ENCODE assay signal across 30 cellular contexts in genomic region chr3:64546856-64547255, GRCh38.
"Had no signal": no experiment of that assay in that cellular context is flagged by ENCODE, and none has a peak within 500 bp of the region (broad histone marks: within the 10 kb centered on the region; RNA-seq: fewer than 3 reads in every experiment).

No MANE protein-coding gene starts in this region.

- H3K9me3 ChIP-seq: ascending aorta, colonic mucosa, neutrophil, suprapubic skin, tibial artery had no signal

- H3K27me3 ChIP-seq: ascending aorta, cardiac muscle cell, colonic mucosa, neutrophil, suprapubic skin, tibial artery had no signal

- H3K4me1 ChIP-seq: colonic mucosa, suprapubic skin had no signal

- H3K27ac Mint-ChIP-seq: activated CD4-positive, alpha-beta memory T cell treated with anti-CD3 and anti-CD28 coated beads for 36 hours; activated CD4-positive, alpha-beta T cell treated with anti-CD3 and anti-CD28 coated beads, Interleukin-2, amount 10 ng/mL, durations not matched to agents 24 days and 14 days; activated naive CD4-positive, alpha-beta T cell treated with anti-CD3 and anti-CD28 coated beads, Interleukin-2, amount 10 ng/mL, durations not matched to agents 7 days and 5 days; activated naive CD8-positive, alpha-beta T cell treated with anti-CD3 and anti-CD28 coated beads, Interleukin-2, amount 10 ng/mL, durations not matched to agents 7 days and 5 days; mesothelial cell of epicardium; naive thymus-derived CD4-positive, alpha-beta T cell; stimulated activated naive B cell treated with anti-CD40 and anti-IgM and Interleukin-4, amounts not matched to agents 10 μg/mL and 1 μg/mL and 100 μg/mL, for 72 hours had no signal

- DNase-seq: activated CD4-positive, alpha-beta memory T cell treated with anti-CD3 and anti-CD28 coated beads for 36 hours; activated CD4-positive, alpha-beta T cell treated with anti-CD3 and anti-CD28 coated beads, Interleukin-2, amount 10 ng/mL, durations not matched to agents 24 days and 14 days; activated CD4-positive, CD25-positive, alpha-beta regulatory T cell treated with anti-CD3 and anti-CD28 coated beads, Interleukin-2, amount 50 U/mL, for 72 hours; activated CD8-positive, alpha-beta memory T cell treated with anti-CD3 and anti-CD28 coated beads, Interleukin-2, amount 50 U/mL, for 4 hours; activated gamma-delta T cell; activated naive CD4-positive, alpha-beta T cell treated with anti-CD3 and anti-CD28 coated beads, Interleukin-2, amount 10 ng/mL, durations not matched to agents 7 days and 5 days; activated naive CD8-positive, alpha-beta T cell treated with anti-CD3 and anti-CD28 coated beads, Interleukin-2, amount 10 ng/mL, durations not matched to agents 7 days and 5 days; activated T-cell treated with anti-CD3 and anti-CD28 coated beads, Interleukin-2, amount 50 U/mL, for 1 hour; cerebellar nuclear complex; colonic mucosa; glutamatergic neuron; left cardiac atrium; mammary epithelial cell; naive thymus-derived CD4-positive, alpha-beta T cell; stimulated activated CD4-positive, alpha-beta T cell treated with anti-CD3 and anti-CD28 coated beads, Interleukin-1b, Interleukin-23, amount 100 ng/mL, for 48 hours; stimulated activated CD4-positive, alpha-beta T cell treated with anti-CD3 and anti-CD28 coated beads, Interleukin-4, amount 100 ng/mL, for 4 hours; stimulated activated CD8-positive, alpha-beta memory T cell treated with anti-CD3 and anti-CD28 coated beads, Interleukin-4, amount 100 ng/mL, for 48 hours; stimulated activated naive B cell treated with anti-CD40 and anti-IgM and Interleukin-4, amounts not matched to agents 10 μg/mL and 1 μg/mL and 100 μg/mL, for 72 hours; T-helper 2 cell; tibial artery had no signal

- H3K4me1 Mint-ChIP-seq: activated CD4-positive, alpha-beta T cell treated with anti-CD3 and anti-CD28 coated beads, Interleukin-2, amount 10 ng/mL, durations not matched to agents 24 days and 14 days; activated naive CD4-positive, alpha-beta T cell treated with anti-CD3 and anti-CD28 coated beads, Interleukin-2, amount 10 ng/mL, durations not matched to agents 7 days and 5 days; activated naive CD8-positive, alpha-beta T cell treated with anti-CD3 and anti-CD28 coated beads, Interleukin-2, amount 10 ng/mL, durations not matched to agents 7 days and 5 days; naive thymus-derived CD4-positive, alpha-beta T cell; stimulated activated naive B cell treated with anti-CD40 and anti-IgM and Interleukin-4, amounts not matched to agents 10 μg/mL and 1 μg/mL and 100 μg/mL, for 72 hours had no signal

- ATAC-seq: left cardiac atrium; naive thymus-derived CD4-positive, alpha-beta T cell; sciatic nerve; stimulated activated naive B cell treated with anti-CD40 and anti-IgM and Interleukin-4, amounts not matched to agents 10 μg/mL and 1 μg/mL and 100 μg/mL, for 72 hours had no signal

- H3K27me3 Mint-ChIP-seq: activated CD4-positive, alpha-beta T cell treated with anti-CD3 and anti-CD28 coated beads, Interleukin-2, amount 10 ng/mL, durations not matched to agents 24 days and 14 days; activated naive CD4-positive, alpha-beta T cell treated with anti-CD3 and anti-CD28 coated beads, Interleukin-2, amount 10 ng/mL, durations not matched to agents 7 days and 5 days; activated naive CD8-positive, alpha-beta T cell treated with anti-CD3 and anti-CD28 coated beads, Interleukin-2, amount 10 ng/mL, durations not matched to agents 7 days and 5 days; brain; stimulated activated naive B cell treated with anti-CD40 and anti-IgM and Interleukin-4, amounts not matched to agents 10 μg/mL and 1 μg/mL and 100 μg/mL, for 72 hours had no signal

- H3K9me3 Mint-ChIP-seq: activated CD4-positive, alpha-beta T cell treated with anti-CD3 and anti-CD28 coated beads, Interleukin-2, amount 10 ng/mL, durations not matched to agents 24 days and 14 days; activated naive CD4-positive, alpha-beta T cell treated with anti-CD3 and anti-CD28 coated beads, Interleukin-2, amount 10 ng/mL, durations not matched to agents 7 days and 5 days; mesothelial cell of epicardium had no signal

- H3K4me2 ChIP-seq: smooth muscle cell had no signal

- H3K27ac ChIP-seq: ascending aorta, cardiac muscle cell, colonic mucosa, neutrophil, suprapubic skin had no signal

- FAIRE-seq: frontal cortex, keratinocyte had no signal

- H3K4me3 Mint-ChIP-seq: activated CD4-positive, alpha-beta memory T cell treated with anti-CD3 and anti-CD28 coated beads for 36 hours; activated CD4-positive, alpha-beta T cell treated with anti-CD3 and anti-CD28 coated beads, Interleukin-2, amount 10 ng/mL, durations not matched to agents 24 days and 14 days; activated naive CD4-positive, alpha-beta T cell treated with anti-CD3 and anti-CD28 coated beads, Interleukin-2, amount 10 ng/mL, durations not matched to agents 7 days and 5 days; activated naive CD8-positive, alpha-beta T cell treated with anti-CD3 and anti-CD28 coated beads, Interleukin-2, amount 10 ng/mL, durations not matched to agents 7 days and 5 days; mesothelial cell of epicardium; naive thymus-derived CD4-positive, alpha-beta T cell; stimulated activated naive B cell treated with anti-CD40 and anti-IgM and Interleukin-4, amounts not matched to agents 10 μg/mL and 1 μg/mL and 100 μg/mL, for 72 hours had no signal

- H3K36me3 Mint-ChIP-seq: activated CD4-positive, alpha-beta memory T cell treated with anti-CD3 and anti-CD28 coated beads for 36 hours; activated naive CD4-positive, alpha-beta T cell treated with anti-CD3 and anti-CD28 coated beads, Interleukin-2, amount 10 ng/mL, durations not matched to agents 7 days and 5 days; activated naive CD8-positive, alpha-beta T cell treated with anti-CD3 and anti-CD28 coated beads, Interleukin-2, amount 10 ng/mL, durations not matched to agents 7 days and 5 days; naive thymus-derived CD4-positive, alpha-beta T cell; stimulated activated naive B cell treated with anti-CD40 and anti-IgM and Interleukin-4, amounts not matched to agents 10 μg/mL and 1 μg/mL and 100 μg/mL, for 72 hours had no signal

- H3K36me3 ChIP-seq: colonic mucosa, neutrophil, suprapubic skin had no signal

- H3K4me3 ChIP-seq: ascending aorta, cardiac muscle cell, colonic mucosa, smooth muscle cell, suprapubic skin, tibial artery had no signal
